In the genomic region with DNA sequence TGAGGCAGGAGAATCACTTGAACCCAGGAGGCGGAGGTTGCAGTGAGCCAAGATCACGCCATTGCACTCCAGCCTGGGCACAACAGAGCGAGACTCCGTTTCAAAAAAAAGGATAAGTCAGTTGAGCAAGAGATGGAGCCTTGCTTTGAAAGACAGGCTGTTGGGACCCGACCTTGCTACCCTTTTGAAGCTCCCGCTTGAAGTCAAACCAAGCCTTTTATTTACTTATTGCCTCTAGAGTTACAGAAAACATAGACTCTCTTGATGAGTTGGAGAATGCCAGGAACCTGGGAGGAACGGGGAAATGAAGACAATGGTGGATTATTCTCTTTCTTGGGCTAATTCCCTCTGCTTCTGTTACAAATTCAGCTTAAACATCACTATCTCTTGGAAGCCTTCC, we compare ENCODE assay signal across 21 cellular contexts. TPM values are rescaled to one million over a fixed set of nuclear protein-coding genes. Genes with fewer than 3 reads are reported as not detected.
"Had no signal": no experiment of that assay in that cellular context is flagged by ENCODE, and none has a peak within 500 bp of the region (broad histone marks: within the 10 kb centered on the region; RNA-seq: fewer than 3 reads in every experiment).

No MANE protein-coding gene starts in this region.

- H3K27ac Mint-ChIP-seq: activated CD4-positive, alpha-beta memory T cell treated with anti-CD3 and anti-CD28 coated beads, Interleukin-2, amount 10 ng/mL, durations not matched to agents 7 days and 5 days; activated CD4-positive, alpha-beta T cell treated with anti-CD3 and anti-CD28 coated beads for 36 hours; activated naive CD4-positive, alpha-beta T cell treated with anti-CD3 and anti-CD28 coated beads for 36 hours; activated naive CD8-positive, alpha-beta T cell; activated T-helper 17 cell treated with anti-CD3 and anti-CD28 coated beads, Interleukin-2, amount 50 U/mL, for 72 hours; T-helper 17 cell had no signal

- H3K4me3 Mint-ChIP-seq: activated CD4-positive, alpha-beta memory T cell treated with anti-CD3 and anti-CD28 coated beads, Interleukin-2, amount 10 ng/mL, durations not matched to agents 7 days and 5 days; activated CD4-positive, alpha-beta T cell treated with anti-CD3 and anti-CD28 coated beads for 36 hours; activated naive CD4-positive, alpha-beta T cell treated with anti-CD3 and anti-CD28 coated beads for 36 hours; activated naive CD8-positive, alpha-beta T cell; activated T-helper 17 cell treated with anti-CD3 and anti-CD28 coated beads, Interleukin-2, amount 50 U/mL, for 72 hours; T-helper 17 cell had no signal

- H3K9me3 ChIP-seq: Peyer's patch had no signal

- H3K9me3 Mint-ChIP-seq: activated CD4-positive, alpha-beta memory T cell treated with anti-CD3 and anti-CD28 coated beads, Interleukin-2, amount 10 ng/mL, durations not matched to agents 7 days and 5 days; activated naive CD4-positive, alpha-beta T cell treated with anti-CD3 and anti-CD28 coated beads for 36 hours; activated T-helper 17 cell treated with anti-CD3 and anti-CD28 coated beads, Interleukin-2, amount 50 U/mL, for 72 hours had no signal

- DNase-seq: activated CD4-positive, alpha-beta memory T cell treated with anti-CD3 and anti-CD28 coated beads, Interleukin-2, amount 10 ng/mL, durations not matched to agents 7 days and 5 days; activated CD4-positive, alpha-beta T cell treated with anti-CD3 and anti-CD28 coated beads for 36 hours; activated CD4-positive, alpha-beta T cell treated with anti-CD3 and anti-CD28 coated beads, Interleukin-2, amount 50 U/mL, for 1 hour; activated gamma-delta T cell; activated naive CD4-positive, alpha-beta T cell treated with anti-CD3 and anti-CD28 coated beads for 36 hours; activated T-cell treated with anti-CD3 and anti-CD28 coated beads for 4 hours; activated T-cell treated with anti-CD3 and anti-CD28 coated beads, Interleukin-2, amount 50 U/mL, for 48 hours; NCI-H1048; NCI-H146; NCI-H187 treated with DMSO at 0.1 percent for 48 hours; NCI-H2081 treated with DMSO at 0.1 percent for 48 hours; NCI-H446; Peyer's patch; SHP77; T-helper 17 cell had no signal

- ATAC-seq: activated CD4-positive, alpha-beta T cell treated with anti-CD3 and anti-CD28 coated beads for 36 hours; activated T-helper 17 cell treated with anti-CD3 and anti-CD28 coated beads, Interleukin-2, amount 50 U/mL, for 72 hours; T-helper 17 cell had no signal

- H3K4me1 Mint-ChIP-seq: activated CD4-positive, alpha-beta memory T cell treated with anti-CD3 and anti-CD28 coated beads, Interleukin-2, amount 10 ng/mL, durations not matched to agents 7 days and 5 days; activated CD4-positive, alpha-beta T cell treated with anti-CD3 and anti-CD28 coated beads for 36 hours; activated T-helper 17 cell treated with anti-CD3 and anti-CD28 coated beads, Interleukin-2, amount 50 U/mL, for 72 hours had no signal

- H3K36me3 Mint-ChIP-seq: activated naive CD8-positive, alpha-beta T cell had no signal

- H3K27ac ChIP-seq: Peyer's patch, VCaP had no signal

RNA-seq across cellular contexts. Expression of a gene that starts 4.9 kb away (rescaled TPM):
- total RNA-seq: activated CD4-positive, alpha-beta memory T cell treated with anti-CD3 and anti-CD28 coated beads, Interleukin-2, amount 10 ng/mL, durations not matched to agents 7 days and 5 days; activated CD4-positive, alpha-beta T cell treated with anti-CD3 and anti-CD28 coated beads for 36 hours; activated CD8-positive, alpha-beta memory T cell treated with anti-CD3 and anti-CD28 coated beads for 36 hours; activated naive CD4-positive, alpha-beta T cell treated with anti-CD3 and anti-CD28 coated beads for 36 hours; activated T-helper 17 cell treated with anti-CD3 and anti-CD28 coated beads, Interleukin-2, amount 50 U/mL, for 72 hours; LHCN-M2; M059J; Peyer's patch had no signal
